ENCODE assay signal across 8 cellular contexts in the genomic region with DNA sequence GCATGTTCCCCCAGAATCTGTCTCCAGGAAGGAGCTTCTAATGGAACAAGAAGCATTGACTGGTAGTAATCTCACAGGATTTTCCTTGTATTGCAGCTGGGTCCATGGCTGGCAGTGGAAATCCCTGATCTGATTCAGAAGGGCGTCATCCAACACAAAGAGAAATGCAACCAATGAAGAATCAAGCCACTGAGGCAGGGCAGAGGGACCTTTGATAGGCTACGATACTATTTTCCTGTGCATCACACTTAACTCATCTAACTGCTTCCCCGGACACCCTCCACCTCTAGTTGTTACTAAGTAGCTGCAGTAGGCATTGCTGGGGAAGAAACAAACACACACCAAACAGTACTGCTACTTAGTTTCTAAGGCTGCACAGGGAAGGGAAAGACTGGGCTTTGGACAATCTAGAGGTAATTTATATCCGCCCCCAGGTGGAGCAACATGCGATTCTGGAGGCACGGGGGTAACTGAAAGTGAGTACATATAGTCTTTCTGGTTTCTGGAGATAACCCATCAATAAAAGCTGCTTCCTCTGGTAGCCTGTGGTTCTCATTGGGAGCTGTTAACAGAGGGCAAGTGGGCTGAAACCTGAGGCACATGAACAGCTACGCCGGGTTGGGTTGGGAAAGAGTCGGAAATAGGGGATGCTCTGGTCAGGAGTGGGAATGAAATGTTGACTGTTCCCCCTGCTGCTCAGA. TPM values are rescaled to one million over a fixed set of nuclear protein-coding genes. Genes with fewer than 3 reads are reported as not detected.
DNase-seq lines count a peak whose midpoint lies in the region; ATAC-seq and TF ChIP-seq lines count a peak whose summit lies in the region.

No MANE protein-coding gene starts in this region.

- H3K9me3 ChIP-seq in HUES6 (ENCODE audit: control insufficient read depth, insufficient read depth, low read depth, low read length) (no peaks in the 10 kb centered on the region), breast epithelium (no peaks in the 10 kb centered on the region), mucosa of stomach (ENCODE audit: control insufficient read depth, low read length) (no peaks in the 10 kb centered on the region)

- ATAC-seq in activated CD4-positive, CD25-positive, alpha-beta regulatory T cell treated with anti-CD3 and anti-CD28 coated beads, Interleukin-2, amount 50 U/mL, for 24 hours = no peak
- no peak for ATAC-seq in GM21381 (IDR thresholded peaks at IDR 0.05; ENCODE audit: unreplicated experiment)

- CTCF ChIA-PET in AG04449 (lab: Yijun Ruan, JAX) = interaction anchor here (2.4 to 2.9 kb wide), 3 partner anchors 8 to 25 kb away, joined by 9 to 17 read pairs (median 10); partner anchors contain the start of genes DEDD and PPOX

- H3K4me3 ChIP-seq in AG04449 (ENCODE audit: low read depth, low read length) = peak overlapping the region; percentile 90
- peak overlapping the region; percentile 68 for H3K4me3 ChIP-seq in HUES6 (ENCODE audit: low read depth, low read length)
- H3K4me3 ChIP-seq in breast epithelium = peak overlapping the region; percentile 77 to 93 (median 79)
- peak overlapping the region; percentile 90 for H3K4me3 ChIP-seq in mucosa of stomach (ENCODE audit: low read length)

- intact Hi-C loops in breast epithelium (cut with DNase I; ENCODE audit: low total_unique reads) = no loop called here

- POLR2A ChIA-PET in AG04449 (lab: Yijun Ruan, JAX) = interaction anchor here (1.4 kb wide), 1 partner anchor 8 kb away, joined by 4 read pairs; the partner anchor contains the start of gene PPOX

- H3K27me3 ChIP-seq in HUES6 (ENCODE audit: control insufficient read depth, insufficient read depth, low read length) (no peaks in the 10 kb centered on the region), breast epithelium (no peaks in the 10 kb centered on the region), mucosa of stomach (ENCODE audit: control insufficient read depth, insufficient read depth, low read length) (no peaks in the 10 kb centered on the region)

- peak overlapping the region; percentile 55 for H3K9ac ChIP-seq in HUES6 (ENCODE audit: low read length)
- peak overlapping the region; percentile 87 for H3K9ac ChIP-seq in mucosa of stomach (ENCODE audit: low read length)

- no peak for TF ChIP-seq CTCF in AG04449 (IDR thresholded peaks at IDR 0.05; ENCODE audit: insufficient read depth, low read length, missing control alignments)
- TF ChIP-seq CTCF in breast epithelium (IDR thresholded peaks at IDR 0.05) = no peak

- TF ChIP-seq POLR2A in breast epithelium (IDR thresholded peaks at IDR 0.05) = no peak

- no peaks in the 10 kb centered on the region for H3K4me1 ChIP-seq in HUES6 (ENCODE audit: control insufficient read depth, insufficient read depth, low read length)
- peaks cover 7 to 14% of the 10 kb centered on the region in 2 donors for H3K4me1 ChIP-seq in breast epithelium
- H3K4me1 ChIP-seq in mucosa of stomach (ENCODE audit: control insufficient read depth, insufficient read depth, low read length) = peaks cover 36% of the 10 kb centered on the region

- H3K27ac ChIP-seq in HUES6 (ENCODE audit: low read depth, low read length) (no peak overlapping the region), breast epithelium (peak overlapping the region; percentile 87 to 91)

- H3K36me3 ChIP-seq in HUES6 (ENCODE audit: control insufficient read depth, insufficient read depth, low read length) (peaks cover 35% of the 10 kb centered on the region), breast epithelium (no peaks in the 10 kb centered on the region), mucosa of stomach (ENCODE audit: control insufficient read depth, insufficient read depth, low read length) (peaks cover 4% of the 10 kb centered on the region)

- DNase-seq in AG04449 (ENCODE audit: low read depth, low spot score) (no peak), breast epithelium (ENCODE audit: low spot score in 2 of 2) (no peak), AML-193 (lab: John Stamatoyannopoulos, UW) (no peak)
- DNase-seq in stimulated activated CD4-positive, alpha-beta T cell treated with anti-CD3 and anti-CD28 coated beads, Interleukin-15, amount 100 ng/mL, for 24 hours = no peak

RNA-seq across cellular contexts. Expression of gene USP21, which starts 0.8 kb away (rescaled TPM):
- 10 to 100 TPM; 11.7 to 26.9 (median 24.9) TPM for total RNA-seq in breast epithelium

RNA-seq across cellular contexts. Expression of gene UFC1, which starts 4.7 kb away (rescaled TPM):
- 10 to 100 TPM; 76.0 to 90.3 (median 87.5) TPM for total RNA-seq in breast epithelium

RNA-seq across cellular contexts. Expression of gene PPOX, which starts 7.8 kb away (rescaled TPM):
- 10 to 100 TPM; 19.5 to 26.8 (median 25.2) TPM for total RNA-seq in breast epithelium

RNA-seq across cellular contexts. Expression of gene B4GALT3, which starts 18.8 kb away (rescaled TPM):
- 10 to 100 TPM; 23.4 to 41.3 (median 29.4) TPM for total RNA-seq in breast epithelium

RNA-seq across cellular contexts. Expression of gene DEDD, which starts 26.0 kb away (rescaled TPM):
- 10 to 100 TPM; 28.7 to 39.0 (median 37.6) TPM for total RNA-seq in breast epithelium
